In the genomic region with DNA sequence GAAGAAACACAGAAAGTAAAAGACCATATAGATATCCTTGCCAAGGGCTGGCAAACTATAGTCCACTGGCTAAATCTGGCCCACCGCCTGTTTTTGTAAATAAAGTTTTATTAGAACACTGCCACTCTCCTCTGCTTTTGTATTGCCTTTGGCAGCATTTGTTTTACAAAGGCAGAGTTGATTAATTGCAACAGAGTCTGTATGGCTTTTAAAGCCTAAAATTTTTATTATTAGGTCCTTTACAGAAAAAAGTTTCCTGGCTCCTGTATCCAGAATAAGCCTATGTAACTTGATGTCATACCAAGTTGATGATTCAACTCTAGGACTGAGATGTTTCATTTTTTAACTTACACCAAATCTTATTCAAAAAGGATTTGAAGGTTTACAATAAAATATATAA, we compare ENCODE assay signal across 1 cellular context.
TF ChIP-seq lines count a peak whose summit lies in the region.

No MANE protein-coding gene starts in this region.

TF ChIP-seq in HepG2, 621 proteins besides CTCF, POLR2A, EP300 and RAD21:
- TF ChIP-seq ZNF501 (CRISPR knock-in tag; IDR thresholded peaks at IDR 0.05) (no peak), HNRNPUL1 (IDR thresholded peaks at IDR 0.05; ENCODE audit: low read depth, low read length) (no peak), NFYC (CRISPR knock-in tag; IDR thresholded peaks at IDR 0.05) (no peak), FOXA1 (IDR thresholded peaks at IDR 0.05) (no peak), FOXA1 (CRISPR knock-in tag; IDR thresholded peaks at IDR 0.05) (no peak), PAX8 (CRISPR knock-in tag; IDR thresholded peaks at IDR 0.05; ENCODE audit: borderline replicate concordance) (no peak), ZNF678 (CRISPR knock-in tag; IDR thresholded peaks at IDR 0.05) (no peak), PTBP1 (IDR thresholded peaks at IDR 0.05; ENCODE audit: low read depth, low read length, poor library complexity, severe bottlenecking) (no peak), ZNF333 (CRISPR knock-in tag; IDR thresholded peaks at IDR 0.05; ENCODE audit: borderline replicate concordance) (no peak), BHLHE40 (IDR thresholded peaks at IDR 0.05; ENCODE audit: low read length) (no peak), STAT5B (CRISPR knock-in tag; IDR thresholded peaks at IDR 0.05) (no peak), SOX13 (IDR thresholded peaks at IDR 0.05) (no peak), SOX13 (CRISPR knock-in tag; conservative IDR thresholded peaks at IDR 0.05 in 1 of 2, IDR thresholded peaks at IDR 0.05 in 1 of 2) (no peak), NRL (CRISPR knock-in tag; IDR thresholded peaks at IDR 0.05; ENCODE audit: borderline replicate concordance) (no peak)
- TF ChIP-seq, protein P1, sequence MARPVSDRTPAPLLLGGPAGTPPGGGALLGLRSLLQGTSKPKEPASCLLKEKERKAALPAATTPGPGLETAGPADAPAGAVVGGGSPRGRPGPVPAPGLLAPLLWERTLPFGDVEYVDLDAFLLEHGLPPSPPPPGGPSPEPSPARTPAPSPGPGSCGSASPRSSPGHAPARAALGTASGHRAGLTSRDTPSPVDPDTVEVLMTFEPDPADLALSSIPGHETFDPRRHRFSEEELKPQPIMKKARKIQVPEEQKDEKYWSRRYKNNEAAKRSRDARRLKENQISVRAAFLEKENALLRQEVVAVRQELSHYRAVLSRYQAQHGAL (CRISPR knock-in tag; IDR thresholded peaks at IDR 0.05; ENCODE audit: not compliant biosample characterization): no peak
- TF ChIP-seq, protein P2, sequence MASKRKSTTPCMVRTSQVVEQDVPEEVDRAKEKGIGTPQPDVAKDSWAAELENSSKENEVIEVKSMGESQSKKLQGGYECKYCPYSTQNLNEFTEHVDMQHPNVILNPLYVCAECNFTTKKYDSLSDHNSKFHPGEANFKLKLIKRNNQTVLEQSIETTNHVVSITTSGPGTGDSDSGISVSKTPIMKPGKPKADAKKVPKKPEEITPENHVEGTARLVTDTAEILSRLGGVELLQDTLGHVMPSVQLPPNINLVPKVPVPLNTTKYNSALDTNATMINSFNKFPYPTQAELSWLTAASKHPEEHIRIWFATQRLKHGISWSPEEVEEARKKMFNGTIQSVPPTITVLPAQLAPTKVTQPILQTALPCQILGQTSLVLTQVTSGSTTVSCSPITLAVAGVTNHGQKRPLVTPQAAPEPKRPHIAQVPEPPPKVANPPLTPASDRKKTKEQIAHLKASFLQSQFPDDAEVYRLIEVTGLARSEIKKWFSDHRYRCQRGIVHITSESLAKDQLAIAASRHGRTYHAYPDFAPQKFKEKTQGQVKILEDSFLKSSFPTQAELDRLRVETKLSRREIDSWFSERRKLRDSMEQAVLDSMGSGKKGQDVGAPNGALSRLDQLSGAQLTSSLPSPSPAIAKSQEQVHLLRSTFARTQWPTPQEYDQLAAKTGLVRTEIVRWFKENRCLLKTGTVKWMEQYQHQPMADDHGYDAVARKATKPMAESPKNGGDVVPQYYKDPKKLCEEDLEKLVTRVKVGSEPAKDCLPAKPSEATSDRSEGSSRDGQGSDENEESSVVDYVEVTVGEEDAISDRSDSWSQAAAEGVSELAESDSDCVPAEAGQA (IDR thresholded peaks at IDR 0.05; ENCODE audit: low read depth): no peak
- TF ChIP-seq, protein P2 (CRISPR knock-in tag; IDR thresholded peaks at IDR 0.05; ENCODE audit: borderline replicate concordance): no peak
- TF ChIP-seq, protein P3, sequence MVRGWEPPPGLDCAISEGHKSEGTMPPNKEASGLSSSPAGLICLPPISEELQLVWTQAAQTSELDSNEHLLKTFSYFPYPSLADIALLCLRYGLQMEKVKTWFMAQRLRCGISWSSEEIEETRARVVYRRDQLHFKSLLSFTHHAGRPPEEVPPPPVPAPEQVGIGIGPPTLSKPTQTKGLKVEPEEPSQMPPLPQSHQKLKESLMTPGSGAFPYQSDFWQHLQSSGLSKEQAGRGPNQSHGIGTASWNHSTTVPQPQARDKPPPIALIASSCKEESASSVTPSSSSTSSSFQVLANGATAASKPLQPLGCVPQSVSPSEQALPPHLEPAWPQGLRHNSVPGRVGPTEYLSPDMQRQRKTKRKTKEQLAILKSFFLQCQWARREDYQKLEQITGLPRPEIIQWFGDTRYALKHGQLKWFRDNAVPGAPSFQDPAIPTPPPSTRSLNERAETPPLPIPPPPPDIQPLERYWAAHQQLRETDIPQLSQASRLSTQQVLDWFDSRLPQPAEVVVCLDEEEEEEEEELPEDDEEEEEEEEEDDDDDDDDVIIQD (CRISPR knock-in tag; IDR thresholded peaks at IDR 0.05; ENCODE audit: low read depth): no peak
